8 cellular contexts compared by ENCODE assay signal in genomic region chr15:68578175-68578959, GRCh38. TPM values are rescaled to one million over a fixed set of nuclear protein-coding genes. Genes with fewer than 3 reads are reported as not detected.
A peak's percentile ranks its signal among the peaks of the same experiment; 100 is the strongest.
DNase-seq lines count a peak whose midpoint lies in the region; ATAC-seq and TF ChIP-seq lines count a peak whose summit lies in the region.

No MANE protein-coding gene starts in this region.

- H3K4me3 ChIP-seq in BJ (ENCODE audit: low read depth, low read length): peak overlapping the region; percentile 50
- H3K4me3 ChIP-seq in HFF-Myc (replicated peaks; ENCODE audit: low read depth, low read length): peak overlapping the region; percentile 42
- H3K4me3 ChIP-seq in SU-DHL-6 (ENCODE audit: insufficient read depth, low read length, poor library complexity, severe bottlenecking): peak overlapping the region; percentile 47
- H3K4me3 ChIP-seq in sigmoid colon: peak overlapping the region; percentile 38 to 67 (median 56)

- TF ChIP-seq POLR2A in sigmoid colon (IDR thresholded peaks at IDR 0.05): no peak

- no peaks in the 10 kb centered on the region for H3K9me2 ChIP-seq in SU-DHL-6 (replicated peaks; ENCODE audit: insufficient read depth, low read length)

- peak overlapping the region; percentile 76 for H3K4me3 Mint-ChIP-seq in central memory CD8-positive, alpha-beta T cell

- H3K4me1 ChIP-seq in sigmoid colon: peaks cover 2 to 21% (median 18%) of the 10 kb centered on the region in 4 donors

- peaks cover 8% of the 10 kb centered on the region for H3K4me1 Mint-ChIP-seq in central memory CD8-positive, alpha-beta T cell

- peaks cover 8% of the 10 kb centered on the region for H3K27me3 ChIP-seq in BJ (ENCODE audit: control insufficient read depth, insufficient read depth, low read length)
- H3K27me3 ChIP-seq in SU-DHL-6 (ENCODE audit: low read length): no peaks in the 10 kb centered on the region; the same call in 1 of the 2 replicates
- H3K27me3 ChIP-seq in sigmoid colon: peaks cover 11 to 59% (median 43%) of the 10 kb centered on the region in 3 donors

- H3K36me3 ChIP-seq in BJ (ENCODE audit: control insufficient read depth, insufficient read depth, low read length) (no peaks in the 10 kb centered on the region), SU-DHL-6 (ENCODE audit: low read length) (no peaks in the 10 kb centered on the region), sigmoid colon (no peaks in the 10 kb centered on the region)

- H3K27ac ChIP-seq in SU-DHL-6 (ENCODE audit: low read depth, low read length): no peak overlapping the region
- peak overlapping the region; percentile 39 to 78 (median 70) for H3K27ac ChIP-seq in sigmoid colon

- TF ChIP-seq EP300 in sigmoid colon (IDR thresholded peaks at IDR 0.05): no peak

- no peaks in the 10 kb centered on the region for H3K9me3 ChIP-seq in SU-DHL-6 (ENCODE audit: insufficient read depth, low read length)
- no peaks in the 10 kb centered on the region for H3K9me3 ChIP-seq in sigmoid colon

- H3K9me3 Mint-ChIP-seq in central memory CD8-positive, alpha-beta T cell: no peaks in the 10 kb centered on the region

- no peaks in the 10 kb centered on the region for H3K36me3 Mint-ChIP-seq in central memory CD8-positive, alpha-beta T cell (ENCODE audit: insufficient read depth)

- H2AFZ ChIP-seq in SU-DHL-6 (ENCODE audit: low read depth, low read length, severe bottlenecking): peak overlapping the region; percentile 49

- ATAC-seq in central memory CD8-positive, alpha-beta T cell (replicated peaks; ENCODE audit: extremely low read depth, poor library complexity, severe bottlenecking): no peak
- ATAC-seq in HG03139 (IDR thresholded peaks at IDR 0.05; ENCODE audit: unreplicated experiment) (no peak), HG03342 (IDR thresholded peaks at IDR 0.05; ENCODE audit: unreplicated experiment) (no peak)

- DNase-seq in BJ (ENCODE audit: low read depth): no peak
- DNase-seq in HFF-Myc (ENCODE audit: extremely low read depth, low read depth): no peak
- DNase-seq in central memory CD8-positive, alpha-beta T cell (ENCODE audit: low spot score in 2 of 2): no peak
- peak; percentile 43 for DNase-seq in iPS-NIHi7 (ENCODE audit: extremely low spot score)
- peak; percentile 89 for DNase-seq in sigmoid colon

- peaks cover 82% of the 10 kb centered on the region for H3K27me3 Mint-ChIP-seq in central memory CD8-positive, alpha-beta T cell

- peak overlapping the region; percentile 55 for H3K4me2 ChIP-seq in SU-DHL-6 (ENCODE audit: low read depth, low read length, poor library complexity, severe bottlenecking)

- TF ChIP-seq CTCF in BJ (IDR thresholded peaks at IDR 0.05; ENCODE audit: insufficient read depth, low read depth, low read length) (peak; percentile 51), HFF-Myc (IDR thresholded peaks at IDR 0.05; ENCODE audit: low read depth, low read length, missing control alignments) (peak; percentile 21), SU-DHL-6 (IDR thresholded peaks at IDR 0.05; ENCODE audit: insufficient read depth, low read length, poor library complexity, severe bottlenecking) (peak; percentile 20), sigmoid colon (IDR thresholded peaks at IDR 0.05) (peak in 2 of 4 experiments; percentile 25 to 40)

- H3K27ac Mint-ChIP-seq in central memory CD8-positive, alpha-beta T cell (ENCODE audit: low read depth): no peak overlapping the region

- CTCF ChIA-PET in BJ (lab: Yijun Ruan, JAX): interaction anchor here (0.8 to 2.8 kb wide), 5 partner anchors 18 to 97 kb away, joined by 3 to 16 read pairs (median 4); no protein-coding TSS in a partner anchor

- POLR2A ChIA-PET in BJ (lab: Charles Lee): no interaction called here

- intact Hi-C loops in sigmoid colon (cut with DNase I): loop anchor here (1.0 kb wide), 1 partner anchor 96 kb away; no protein-coding TSS in a partner anchor

- H3F3A ChIP-seq in SU-DHL-6 (ENCODE audit: insufficient read depth): no peaks in the 10 kb centered on the region

- peak overlapping the region; percentile 40; the same call in 1 of the 2 replicates for H3K9ac ChIP-seq in SU-DHL-6 (ENCODE audit: low read length)

- H3K79me2 ChIP-seq in SU-DHL-6 (ENCODE audit: insufficient read depth, low read length): no peaks in the 10 kb centered on the region

- WGBS in sigmoid colon, 2 donors: 0 to 1% methylated on average over 78 of the region's 78 CpGs

- no peaks in the 10 kb centered on the region for H4K20me1 ChIP-seq in SU-DHL-6 (ENCODE audit: low read depth, low read length)

RNA-seq across cellular contexts. Expression of gene CORO2B, which starts 0.4 kb away (rescaled TPM):
- polyA plus RNA-seq in BJ (2011; rRNA removed) (5.1 and 7.7 TPM in 2 replicates), sigmoid colon (1 to 10 TPM in 2 of 3 donors, under 1 TPM in 1; 0.46 to 2.5 (median 1.2) TPM)
- polyA minus RNA-seq in BJ (2011; rRNA and poly(A)+ RNA removed): 5.2 and 6.8 TPM in 2 replicates
- 1 to 10 TPM; 3.1 to 3.9 (median 3.8) TPM for total RNA-seq in sigmoid colon

Comparison
In these comparisons a context has a peak if more than half of its experiments do, and no peak if none do; other contexts are left out.
1. DNase-seq: peak in iPS-NIHi7 (single experiment) and sigmoid colon (single experiment); none in BJ (single experiment), HFF-Myc (single experiment) and central memory CD8-positive, alpha-beta T cell (0 of 2).
2. Peak in every context shown above with its lines, with median percentiles within 50 percentile points of each other: H3K4me3 ChIP-seq.